ENCODE assay signal across 11 cellular contexts in the genomic region with DNA sequence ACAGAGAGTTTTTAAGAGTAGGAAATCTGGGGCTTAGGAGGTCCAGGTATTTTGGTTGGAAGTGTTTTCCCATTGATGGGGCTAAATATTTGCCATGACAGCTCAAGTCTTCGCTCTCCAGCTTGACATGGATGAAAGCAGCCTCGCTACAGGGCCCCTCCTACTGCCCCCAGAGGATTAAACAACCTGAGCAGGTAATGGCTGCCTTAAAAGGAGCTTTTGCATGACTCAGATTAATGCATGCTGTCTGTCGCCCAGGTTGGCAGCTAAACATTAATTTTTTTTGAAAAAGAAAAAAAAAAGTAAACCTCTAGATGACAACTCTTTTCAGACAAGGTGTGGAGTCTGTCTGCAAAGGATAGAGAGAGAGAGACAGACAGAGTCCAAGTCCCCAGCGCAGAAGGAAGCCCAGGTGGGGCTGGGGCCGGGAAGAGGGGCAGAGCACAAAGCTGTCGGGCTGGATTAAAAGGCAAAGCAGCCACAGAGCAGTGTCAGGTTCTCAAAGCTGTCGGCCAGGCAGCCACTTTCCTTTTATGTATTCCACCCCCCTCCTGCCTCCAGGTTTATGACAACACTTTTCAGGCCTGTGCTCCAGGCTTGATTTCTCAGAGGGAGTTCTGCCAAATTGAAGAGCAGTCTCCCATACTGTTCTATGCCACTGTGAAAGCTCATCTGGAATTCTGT.
A peak's percentile ranks its signal among the peaks of the same experiment; 100 is the strongest.
DNase-seq lines count a peak whose midpoint lies in the region; ATAC-seq, FAIRE-seq and TF ChIP-seq lines count a peak whose summit lies in the region.
"Had no signal": no experiment of that assay in that cellular context is flagged by ENCODE, and none has a peak within 500 bp of the region (broad histone marks: within the 10 kb centered on the region; RNA-seq: fewer than 3 reads in every experiment).

No MANE protein-coding gene starts in this region.

- DNase-seq in NCI-H1092 treated with DMSO at 0.1 percent for 48 hours (lab: John Stamatoyannopoulos, UW) (peak; percentile 14), bronchial epithelial cell (ENCODE audit: low read depth) (peak; percentile 64), mesothelial cell of epicardium (ENCODE audit: low spot score in 2 of 2, unreplicated experiment in 2 of 2) (no peak), C1 segment of cervical spinal cord (lab: John Stamatoyannopoulos, UW) (no peak), inferior parietal cortex (ENCODE audit: extremely low spot score) (no peak)
- DNase-seq: activated CD8-positive, alpha-beta T cell treated with anti-CD3 and anti-CD28 coated beads, Interleukin-2, amount 10 ng/mL, durations not matched to agents 7 days and 5 days had no signal

- no peak for FAIRE-seq in bronchial epithelial cell (lab: Jason Lieb, UNC)
- FAIRE-seq: colon had no signal

- H2AFZ ChIP-seq in ACC112 (ENCODE audit: low read length, unreplicated experiment): no peak overlapping the region

- H3K4me3 ChIP-seq in ACC112 (ENCODE audit: low read depth, low read length) (no peak overlapping the region), bronchial epithelial cell (ENCODE audit: low read depth, low read length) (no peak overlapping the region)

- TF ChIP-seq CTCF in bronchial epithelial cell (IDR thresholded peaks at IDR 0.05; ENCODE audit: insufficient read depth, low read length, severe bottlenecking) (no peak), mesothelial cell of epicardium (IDR thresholded peaks at IDR 0.05; ENCODE audit: unreplicated experiment) (no peak)

- H3K79me2 ChIP-seq in ACC112 (ENCODE audit: control insufficient read depth, insufficient read depth, low read length, unreplicated experiment): no peaks in the 10 kb centered on the region

- ATAC-seq in GM18907 (IDR thresholded peaks at IDR 0.05; ENCODE audit: unreplicated experiment) (no peak), GM19463 (IDR thresholded peaks at IDR 0.05; ENCODE audit: unreplicated experiment) (no peak)
- ATAC-seq: activated CD8-positive, alpha-beta T cell treated with anti-CD3 and anti-CD28 coated beads, Interleukin-2, amount 10 ng/mL, durations not matched to agents 7 days and 5 days had no signal

- peaks cover 40% of the 10 kb centered on the region for H3K4me1 ChIP-seq in ACC112 (ENCODE audit: control insufficient read depth, insufficient read depth, low read length, unreplicated experiment)

- H3K27me3 ChIP-seq in ACC112 (ENCODE audit: insufficient read depth, low read length) (no peaks in the 10 kb centered on the region), bronchial epithelial cell (ENCODE audit: control insufficient read depth, insufficient read depth, low read length) (no peaks in the 10 kb centered on the region)

- H3K27ac ChIP-seq in ACC112 (ENCODE audit: low read depth, low read length): peak overlapping the region; percentile 92
- H3K27ac ChIP-seq: KMS-11 had no signal

- H3K9me3 Mint-ChIP-seq in mesothelial cell of epicardium: no peaks in the 10 kb centered on the region

- H3K4me1 Mint-ChIP-seq in mesothelial cell of epicardium: peaks cover 67% of the 10 kb centered on the region

- H3K4me3 Mint-ChIP-seq in mesothelial cell of epicardium: no peak overlapping the region
- H3K4me3 Mint-ChIP-seq: activated CD8-positive, alpha-beta T cell treated with anti-CD3 and anti-CD28 coated beads, Interleukin-2, amount 10 ng/mL, durations not matched to agents 7 days and 5 days had no signal

- peak overlapping the region; percentile 93 for H3K27ac Mint-ChIP-seq in mesothelial cell of epicardium
- H3K27ac Mint-ChIP-seq: activated CD8-positive, alpha-beta T cell treated with anti-CD3 and anti-CD28 coated beads, Interleukin-2, amount 10 ng/mL, durations not matched to agents 7 days and 5 days had no signal

- peaks cover 15% of the 10 kb centered on the region for H3K36me3 Mint-ChIP-seq in mesothelial cell of epicardium

- H3K36me3 ChIP-seq in ACC112 (ENCODE audit: insufficient read depth, low read length) (peaks cover 26% of the 10 kb centered on the region), bronchial epithelial cell (ENCODE audit: control insufficient read depth, insufficient read depth, low read length) (peaks cover 11% of the 10 kb centered on the region)

- H3K27me3 Mint-ChIP-seq in mesothelial cell of epicardium (ENCODE audit: low read depth): no peaks in the 10 kb centered on the region

Comparison
In these comparisons a context has a peak if more than half of its experiments do, and no peak if none do; other contexts are left out.
1. DNase-seq: peak in NCI-H1092 treated with DMSO at 0.1 percent for 48 hours (single experiment) and bronchial epithelial cell (single experiment); none in mesothelial cell of epicardium (0 of 2), C1 segment of cervical spinal cord (0 of 14) and inferior parietal cortex (single experiment).